1 cellular context compared by ENCODE assay signal in the genomic region with DNA sequence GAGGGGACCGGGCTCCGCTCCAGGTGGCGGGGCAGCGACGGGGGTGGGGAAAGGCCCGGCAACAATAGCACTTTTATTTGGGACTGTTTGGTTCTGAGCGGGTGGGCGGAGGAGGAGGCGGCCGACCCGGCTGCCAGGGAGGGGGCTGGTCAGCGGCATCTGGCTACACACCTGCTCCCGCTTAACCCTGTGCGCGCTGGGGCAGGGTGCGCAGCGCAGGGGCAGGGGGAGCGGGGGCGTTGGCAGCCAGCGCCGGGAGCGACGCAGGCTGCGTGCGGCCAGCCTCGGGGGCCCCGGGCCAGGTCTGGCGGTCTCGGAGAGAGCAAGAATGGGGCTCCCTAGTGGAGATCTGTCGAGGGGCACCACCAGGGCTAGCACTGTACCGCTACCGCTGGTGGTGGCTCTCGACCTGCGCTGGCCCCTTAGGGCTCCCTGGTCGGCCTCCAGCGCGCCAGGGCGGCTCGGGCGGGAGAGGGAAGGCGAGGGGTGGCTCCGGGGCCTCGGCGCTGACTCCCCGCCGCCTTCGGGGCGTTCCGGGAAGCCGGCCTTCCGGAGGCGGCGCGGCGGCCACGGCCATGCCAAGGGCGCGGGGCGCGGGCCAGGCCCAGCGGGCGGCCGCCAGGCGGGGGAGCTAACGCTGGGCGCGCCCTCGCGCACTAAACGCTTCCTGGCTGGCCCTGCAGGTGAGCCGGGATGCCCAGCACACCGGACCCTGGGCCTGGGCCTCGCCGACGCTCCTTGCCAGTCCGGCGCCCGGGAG.
TF ChIP-seq lines count a peak whose summit lies in the region.

No MANE protein-coding gene starts in this region.

TF ChIP-seq in SK-N-SH treated with all-trans-retinoic acid at 6 μM for 48 hours, 23 proteins besides CTCF, POLR2A, EP300 and RAD21 (continued from another document):
- TF ChIP-seq, protein P1, sequence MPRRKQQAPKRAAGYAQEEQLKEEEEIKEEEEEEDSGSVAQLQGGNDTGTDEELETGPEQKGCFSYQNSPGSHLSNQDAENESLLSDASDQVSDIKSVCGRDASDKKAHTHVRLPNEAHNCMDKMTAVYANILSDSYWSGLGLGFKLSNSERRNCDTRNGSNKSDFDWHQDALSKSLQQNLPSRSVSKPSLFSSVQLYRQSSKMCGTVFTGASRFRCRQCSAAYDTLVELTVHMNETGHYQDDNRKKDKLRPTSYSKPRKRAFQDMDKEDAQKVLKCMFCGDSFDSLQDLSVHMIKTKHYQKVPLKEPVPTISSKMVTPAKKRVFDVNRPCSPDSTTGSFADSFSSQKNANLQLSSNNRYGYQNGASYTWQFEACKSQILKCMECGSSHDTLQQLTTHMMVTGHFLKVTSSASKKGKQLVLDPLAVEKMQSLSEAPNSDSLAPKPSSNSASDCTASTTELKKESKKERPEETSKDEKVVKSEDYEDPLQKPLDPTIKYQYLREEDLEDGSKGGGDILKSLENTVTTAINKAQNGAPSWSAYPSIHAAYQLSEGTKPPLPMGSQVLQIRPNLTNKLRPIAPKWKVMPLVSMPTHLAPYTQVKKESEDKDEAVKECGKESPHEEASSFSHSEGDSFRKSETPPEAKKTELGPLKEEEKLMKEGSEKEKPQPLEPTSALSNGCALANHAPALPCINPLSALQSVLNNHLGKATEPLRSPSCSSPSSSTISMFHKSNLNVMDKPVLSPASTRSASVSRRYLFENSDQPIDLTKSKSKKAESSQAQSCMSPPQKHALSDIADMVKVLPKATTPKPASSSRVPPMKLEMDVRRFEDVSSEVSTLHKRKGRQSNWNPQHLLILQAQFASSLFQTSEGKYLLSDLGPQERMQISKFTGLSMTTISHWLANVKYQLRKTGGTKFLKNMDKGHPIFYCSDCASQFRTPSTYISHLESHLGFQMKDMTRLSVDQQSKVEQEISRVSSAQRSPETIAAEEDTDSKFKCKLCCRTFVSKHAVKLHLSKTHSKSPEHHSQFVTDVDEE (CRISPR knock-in tag; IDR thresholded peaks at IDR 0.05): no peak
- no peak for TF ChIP-seq TOX (CRISPR knock-in tag; IDR thresholded peaks at IDR 0.05; ENCODE audit: borderline replicate concordance)
- TF ChIP-seq, protein P2, sequence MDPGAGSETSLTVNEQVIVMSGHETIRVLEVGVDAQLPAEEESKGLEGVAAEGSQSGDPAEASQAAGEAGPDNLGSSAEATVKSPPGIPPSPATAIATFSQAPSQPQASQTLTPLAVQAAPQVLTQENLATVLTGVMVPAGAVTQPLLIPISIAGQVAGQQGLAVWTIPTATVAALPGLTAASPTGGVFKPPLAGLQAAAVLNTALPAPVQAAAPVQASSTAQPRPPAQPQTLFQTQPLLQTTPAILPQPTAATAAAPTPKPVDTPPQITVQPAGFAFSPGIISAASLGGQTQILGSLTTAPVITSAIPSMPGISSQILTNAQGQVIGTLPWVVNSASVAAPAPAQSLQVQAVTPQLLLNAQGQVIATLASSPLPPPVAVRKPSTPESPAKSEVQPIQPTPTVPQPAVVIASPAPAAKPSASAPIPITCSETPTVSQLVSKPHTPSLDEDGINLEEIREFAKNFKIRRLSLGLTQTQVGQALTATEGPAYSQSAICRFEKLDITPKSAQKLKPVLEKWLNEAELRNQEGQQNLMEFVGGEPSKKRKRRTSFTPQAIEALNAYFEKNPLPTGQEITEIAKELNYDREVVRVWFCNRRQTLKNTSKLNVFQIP (CRISPR knock-in tag; IDR thresholded peaks at IDR 0.05; ENCODE audit: borderline replicate concordance, low read depth): no peak
- TF ChIP-seq, protein P3, sequence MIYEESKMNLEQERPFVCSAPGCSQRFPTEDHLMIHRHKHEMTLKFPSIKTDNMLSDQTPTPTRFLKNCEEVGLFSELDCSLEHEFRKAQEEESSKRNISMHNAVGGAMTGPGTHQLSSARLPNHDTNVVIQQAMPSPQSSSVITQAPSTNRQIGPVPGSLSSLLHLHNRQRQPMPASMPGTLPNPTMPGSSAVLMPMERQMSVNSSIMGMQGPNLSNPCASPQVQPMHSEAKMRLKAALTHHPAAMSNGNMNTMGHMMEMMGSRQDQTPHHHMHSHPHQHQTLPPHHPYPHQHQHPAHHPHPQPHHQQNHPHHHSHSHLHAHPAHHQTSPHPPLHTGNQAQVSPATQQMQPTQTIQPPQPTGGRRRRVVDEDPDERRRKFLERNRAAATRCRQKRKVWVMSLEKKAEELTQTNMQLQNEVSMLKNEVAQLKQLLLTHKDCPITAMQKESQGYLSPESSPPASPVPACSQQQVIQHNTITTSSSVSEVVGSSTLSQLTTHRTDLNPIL (CRISPR knock-in tag; IDR thresholded peaks at IDR 0.05; ENCODE audit: low read depth): no peak
- no peak for TF ChIP-seq RARB (CRISPR knock-in tag; IDR thresholded peaks at IDR 0.05)
